25 cellular contexts compared by ENCODE assay signal in genomic region chr6:131163886-131164285, GRCh38. TPM values are rescaled to one million over a fixed set of nuclear protein-coding genes. Genes with fewer than 3 reads are reported as not detected.
DNase-seq lines count a peak whose midpoint lies in the region; ATAC-seq, FAIRE-seq and TF ChIP-seq lines count a peak whose summit lies in the region.
"Had no signal": no experiment of that assay in that cellular context is flagged by ENCODE, and none has a peak within 500 bp of the region (broad histone marks: within the 10 kb centered on the region; RNA-seq: fewer than 3 reads in every experiment).

No MANE protein-coding gene starts in this region.

- H3K27ac ChIP-seq in GM23338 (ENCODE audit: low read depth): no peak overlapping the region
- H3K27ac ChIP-seq in hepatocyte: peak overlapping the region; percentile 42
- H3K27ac ChIP-seq in smooth muscle cell (ENCODE audit: low read depth): no peak overlapping the region
- H3K27ac ChIP-seq in body of pancreas: no peak overlapping the region
- no peak overlapping the region for H3K27ac ChIP-seq in kidney (ENCODE audit: low read depth in 2 of 2, low read length in 2 of 2)
- H3K27ac ChIP-seq: SJSA1, skin epidermis had no signal

- no peak overlapping the region for H3K4me3 ChIP-seq in GM23338
- no peak overlapping the region for H3K4me3 ChIP-seq in hepatocyte
- H3K4me3 ChIP-seq in smooth muscle cell: no peak overlapping the region
- no peak overlapping the region for H3K4me3 ChIP-seq in body of pancreas
- no peak overlapping the region for H3K4me3 ChIP-seq in kidney (ENCODE audit: low read length in 2 of 2)
- H3K4me3 ChIP-seq: lung, SJSA1, skin epidermis had no signal

- no peak overlapping the region for H3K4me3 Mint-ChIP-seq in GM23338
- no peak overlapping the region for H3K4me3 Mint-ChIP-seq in activated naive CD8-positive, alpha-beta T cell treated with anti-CD3 and anti-CD28 coated beads, Interleukin-2, amount 50 U/mL, for 24 hours
- H3K4me3 Mint-ChIP-seq: activated T-cell treated with anti-CD3 and anti-CD28 coated beads, Interleukin-2, amount 50 U/mL, for 24 hours; CD4-positive, alpha-beta T cell; neural crest cell; stimulated activated effector memory CD8-positive, alpha-beta T cell treated with anti-CD3 and anti-CD28 coated beads, Interleukin-12 subunit alpha, Interleukin-12 subunit beta, amount 100 ng/mL, for 72 hours; T-helper 17 cell had no signal

- H3K4me2 ChIP-seq in GM23338 (0 out of 2 replicates have a peak overlapping the region, but pooled peaks have one; percentile 58), hepatocyte (peak overlapping the region; percentile 35), smooth muscle cell (peak overlapping the region; percentile 55)

- intact Hi-C loops in body of pancreas (cut with DNase I): no loop called here
- intact Hi-C loops in kidney (cut with DNase I): no loop called here

- peaks cover 40% of the 10 kb centered on the region for H3K4me1 ChIP-seq in GM23338 (ENCODE audit: insufficient read depth)
- peaks cover 11% of the 10 kb centered on the region for H3K4me1 ChIP-seq in hepatocyte (ENCODE audit: insufficient read depth)
- H3K4me1 ChIP-seq in smooth muscle cell (ENCODE audit: low read depth): no peaks in the 10 kb centered on the region
- peaks cover 9% of the 10 kb centered on the region for H3K4me1 ChIP-seq in body of pancreas
- H3K4me1 ChIP-seq in kidney (ENCODE audit: control insufficient read depth in 1 of 2, insufficient read depth in 1 of 2, low read depth in 1 of 2, low read length in 2 of 2): no peaks in the 10 kb centered on the region

- 85% methylated on average over 1 of the region's 1 CpG for WGBS in hepatocyte (ENCODE audit: low lambda C conversion rate, missing lambda C conversion rate)
- 86% methylated on average over 1 of the region's 1 CpG for WGBS in smooth muscle cell (ENCODE audit: low lambda C conversion rate)
- 94 to 96% methylated on average over 1 of the region's 1 CpG for WGBS in body of pancreas, 2 donors

- no peaks in the 10 kb centered on the region for H3K36me3 Mint-ChIP-seq in GM23338 (ENCODE audit: low read depth)
- peaks cover 3% of the 10 kb centered on the region for H3K36me3 Mint-ChIP-seq in activated naive CD8-positive, alpha-beta T cell treated with anti-CD3 and anti-CD28 coated beads, Interleukin-2, amount 50 U/mL, for 24 hours (ENCODE audit: low read depth)
- H3K36me3 Mint-ChIP-seq: stimulated activated effector memory CD8-positive, alpha-beta T cell treated with anti-CD3 and anti-CD28 coated beads, Interleukin-12 subunit alpha, Interleukin-12 subunit beta, amount 100 ng/mL, for 72 hours had no signal

- DNase-seq in GM23338 (ENCODE audit: low spot score) (no peak), amniotic epithelial cell (ENCODE audit: low read depth) (peak; percentile 85), hepatocyte (ENCODE audit: low spot score) (no peak), smooth muscle cell (lab: John Stamatoyannopoulos, UW; ENCODE audit: unreplicated experiment) (no peak), body of pancreas (no peak), kidney (no peak)
- DNase-seq in activated naive CD8-positive, alpha-beta T cell treated with anti-CD3 and anti-CD28 coated beads, Interleukin-2, amount 50 U/mL, for 24 hours: no peak
- DNase-seq: activated CD8-positive, alpha-beta memory T cell treated with anti-CD3 and anti-CD28 coated beads for 24 hours; activated gamma-delta T cell treated with Interleukin-2 at 50 U/mL for 16 hours; activated T-cell treated with anti-CD3 and anti-CD28 coated beads, Interleukin-2, amount 50 U/mL, for 24 hours; CD4-positive, alpha-beta T cell; central memory CD4-positive, alpha-beta T cell; islet precursor cell; NCI-H1092; NCI-H187 treated with DMSO at 0.1 percent for 48 hours; NCI-H69; posterior cingulate gyrus; stimulated activated CD4-positive, alpha-beta T cell treated with anti-CD3 and anti-CD28 coated beads, Interleukin-2, amount 100 ng/mL, for 24 hours; T-helper 17 cell had no signal

- no peaks in the 10 kb centered on the region for H3K79me2 ChIP-seq in GM23338 (replicated peaks; ENCODE audit: insufficient read depth)
- no peaks in the 10 kb centered on the region for H3K79me2 ChIP-seq in hepatocyte
- H3K79me2 ChIP-seq in smooth muscle cell (ENCODE audit: low read depth): no peaks in the 10 kb centered on the region

- no peak overlapping the region for H3K9ac ChIP-seq in smooth muscle cell (ENCODE audit: low read depth)
- H3K9ac ChIP-seq in kidney (ENCODE audit: low read length in 2 of 2): no peak overlapping the region

- H3K27me3 ChIP-seq in GM23338 (ENCODE audit: insufficient read depth): no peaks in the 10 kb centered on the region
- no peaks in the 10 kb centered on the region for H3K27me3 ChIP-seq in hepatocyte
- H3K27me3 ChIP-seq in smooth muscle cell (ENCODE audit: low read depth): no peaks in the 10 kb centered on the region
- H3K27me3 ChIP-seq in body of pancreas: no peaks in the 10 kb centered on the region
- H3K27me3 ChIP-seq: SJSA1 had no signal

- no peaks in the 10 kb centered on the region for H3K9me3 Mint-ChIP-seq in GM23338
- H3K9me3 Mint-ChIP-seq in activated naive CD8-positive, alpha-beta T cell treated with anti-CD3 and anti-CD28 coated beads, Interleukin-2, amount 50 U/mL, for 24 hours: no peaks in the 10 kb centered on the region
- H3K9me3 Mint-ChIP-seq: activated T-cell treated with anti-CD3 and anti-CD28 coated beads, Interleukin-2, amount 50 U/mL, for 24 hours; CD4-positive, alpha-beta T cell; neural crest cell; stimulated activated effector memory CD8-positive, alpha-beta T cell treated with anti-CD3 and anti-CD28 coated beads, Interleukin-12 subunit alpha, Interleukin-12 subunit beta, amount 100 ng/mL, for 72 hours had no signal

- H3F3A ChIP-seq in GM23338 (replicated peaks; ENCODE audit: low read depth) (peaks cover 4% of the 10 kb centered on the region; the same call in 1 of the 2 replicates), smooth muscle cell (ENCODE audit: low read depth) (no peaks in the 10 kb centered on the region)

- H3K9me2 ChIP-seq in GM23338 (ENCODE audit: insufficient read depth) (no peaks in the 10 kb centered on the region), hepatocyte (replicated peaks; ENCODE audit: insufficient read depth) (no peaks in the 10 kb centered on the region)

- TF ChIP-seq POLR2A in body of pancreas (IDR thresholded peaks at IDR 0.05): no peak

- FAIRE-seq in kidney (lab: Jason Lieb, UNC): no peak

- no peaks in the 10 kb centered on the region for H4K20me1 ChIP-seq in GM23338 (replicated peaks; ENCODE audit: insufficient read depth)
- H4K20me1 ChIP-seq in hepatocyte (ENCODE audit: insufficient read depth, poor library complexity, severe bottlenecking): no peaks in the 10 kb centered on the region
- H4K20me1 ChIP-seq in smooth muscle cell (ENCODE audit: low read depth): no peaks in the 10 kb centered on the region

- no peak for ATAC-seq in GM23338
- ATAC-seq in body of pancreas: no peak
- no peak for ATAC-seq in activated naive CD8-positive, alpha-beta T cell treated with anti-CD3 and anti-CD28 coated beads, Interleukin-2, amount 50 U/mL, for 24 hours
- ATAC-seq: HCT116; stimulated activated effector memory CD8-positive, alpha-beta T cell treated with anti-CD3 and anti-CD28 coated beads, Interleukin-12 subunit alpha, Interleukin-12 subunit beta, amount 100 ng/mL, for 72 hours; T-helper 17 cell had no signal

- H3K36me3 ChIP-seq in GM23338 (ENCODE audit: insufficient read depth) (no peaks in the 10 kb centered on the region), hepatocyte (replicated peaks; ENCODE audit: insufficient read depth, low read depth) (no peaks in the 10 kb centered on the region), smooth muscle cell (ENCODE audit: low read depth) (no peaks in the 10 kb centered on the region), body of pancreas (replicated peaks in 1 of 2; ENCODE audit: insufficient read depth in 1 of 2, low read depth in 2 of 2) (no peaks in the 10 kb centered on the region), kidney (ENCODE audit: control insufficient read depth in 1 of 2, insufficient read depth in 2 of 2, low read length in 2 of 2) (peaks cover 0 to 7% of the 10 kb centered on the region in 2 donors)
- H3K36me3 ChIP-seq: SJSA1 had no signal

- no peaks in the 10 kb centered on the region for H3K9me3 ChIP-seq in hepatocyte (ENCODE audit: low read depth)
- no peaks in the 10 kb centered on the region for H3K9me3 ChIP-seq in smooth muscle cell (replicated peaks; ENCODE audit: low read depth)
- H3K9me3 ChIP-seq in body of pancreas: no peaks in the 10 kb centered on the region
- H3K9me3 ChIP-seq in kidney (ENCODE audit: control insufficient read depth in 1 of 2, low read length in 2 of 2): no peaks in the 10 kb centered on the region
- H3K9me3 ChIP-seq: SJSA1 had no signal

- peaks cover 45% of the 10 kb centered on the region for H3K4me1 Mint-ChIP-seq in GM23338
- H3K4me1 Mint-ChIP-seq in activated naive CD8-positive, alpha-beta T cell treated with anti-CD3 and anti-CD28 coated beads, Interleukin-2, amount 50 U/mL, for 24 hours: no peaks in the 10 kb centered on the region
- H3K4me1 Mint-ChIP-seq: stimulated activated effector memory CD8-positive, alpha-beta T cell treated with anti-CD3 and anti-CD28 coated beads, Interleukin-12 subunit alpha, Interleukin-12 subunit beta, amount 100 ng/mL, for 72 hours; T-helper 17 cell had no signal

- H2AFZ ChIP-seq in GM23338 (no peak overlapping the region), hepatocyte (no peak overlapping the region), smooth muscle cell (ENCODE audit: low read depth) (no peak overlapping the region)

- no peak overlapping the region for H3K27ac Mint-ChIP-seq in GM23338
- H3K27ac Mint-ChIP-seq in activated naive CD8-positive, alpha-beta T cell treated with anti-CD3 and anti-CD28 coated beads, Interleukin-2, amount 50 U/mL, for 24 hours: no peak overlapping the region
- H3K27ac Mint-ChIP-seq: activated T-cell treated with anti-CD3 and anti-CD28 coated beads, Interleukin-2, amount 50 U/mL, for 24 hours; CD4-positive, alpha-beta T cell; stimulated activated effector memory CD8-positive, alpha-beta T cell treated with anti-CD3 and anti-CD28 coated beads, Interleukin-12 subunit alpha, Interleukin-12 subunit beta, amount 100 ng/mL, for 72 hours; T-helper 17 cell had no signal

- no peak for TF ChIP-seq CTCF in GM23338 (conservative IDR thresholded peaks at IDR 0.05; ENCODE audit: low read depth in 2 of 2)
- TF ChIP-seq CTCF in hepatocyte (IDR thresholded peaks at IDR 0.05; ENCODE audit: poor library complexity): no peak
- no peak for TF ChIP-seq CTCF in smooth muscle cell (IDR thresholded peaks at IDR 0.05; ENCODE audit: borderline replicate concordance, insufficient read depth, poor library complexity, severe bottlenecking)
- TF ChIP-seq CTCF in body of pancreas (IDR thresholded peaks at IDR 0.05): no peak
- no peak for TF ChIP-seq CTCF in kidney (IDR thresholded peaks at IDR 0.05; ENCODE audit: borderline replicate concordance, extremely low read depth, insufficient read depth)

- peaks cover 4% of the 10 kb centered on the region for H3K27me3 Mint-ChIP-seq in GM23338 (ENCODE audit: insufficient read depth, low read depth, poor library complexity)
- no peaks in the 10 kb centered on the region for H3K27me3 Mint-ChIP-seq in activated naive CD8-positive, alpha-beta T cell treated with anti-CD3 and anti-CD28 coated beads, Interleukin-2, amount 50 U/mL, for 24 hours
- H3K27me3 Mint-ChIP-seq: activated T-cell treated with anti-CD3 and anti-CD28 coated beads, Interleukin-2, amount 50 U/mL, for 24 hours; CD4-positive, alpha-beta T cell; T-helper 17 cell had no signal

RNA-seq across cellular contexts. Expression of gene AKAP7, which starts 28.6 kb away (rescaled TPM):
- 18.4 and 20.0 TPM in 2 replicates for total RNA-seq in GM23338 (2014; rRNA removed; shearing (Covaris generic))
- polyA plus RNA-seq in GM23338 (2016; fragmentation: Nextera tagmentation; extraction: Ambion mirVana) (12.2 and 13.0 TPM in 2 replicates), hepatocyte (14.2 and 18.4 TPM in 2 replicates), smooth muscle cell (2.0 and 3.6 TPM in 2 replicates), kidney (ENCODE audit: insufficient read depth, low read depth, low replicate concordance) (7.9 TPM)
- total RNA-seq in hepatocyte (54.3 and 54.4 TPM in 2 replicates), smooth muscle cell (6.5 and 9.5 TPM in 2 replicates), body of pancreas (10 to 100 TPM; 57.6 to 66.9 TPM), kidney (12.0 TPM)
